12 cellular contexts compared by ENCODE assay signal in the genomic region with DNA sequence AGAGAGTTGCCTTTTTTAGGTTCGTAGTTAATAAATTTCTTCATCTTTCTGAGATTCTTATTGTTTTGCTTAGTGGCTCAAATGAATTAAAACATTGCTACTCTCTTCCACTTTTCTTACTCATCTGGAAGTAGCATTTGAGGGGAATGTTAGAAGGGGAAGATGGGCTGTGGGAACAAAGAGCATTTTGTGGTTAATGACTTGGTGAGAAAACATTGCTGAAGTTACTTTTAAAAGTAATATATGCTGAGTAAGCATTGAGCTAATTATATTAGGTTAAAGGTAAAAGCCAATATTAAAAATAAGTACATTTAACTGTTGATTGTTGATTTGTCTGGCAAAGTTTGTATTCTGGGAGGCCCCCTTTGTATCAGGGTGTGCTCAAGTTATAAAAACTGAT. TPM values are rescaled to one million over a fixed set of nuclear protein-coding genes. Genes with fewer than 3 reads are reported as not detected.
DNase-seq lines count a peak whose midpoint lies in the region; ATAC-seq, FAIRE-seq and TF ChIP-seq lines count a peak whose summit lies in the region.
"Had no signal": no experiment of that assay in that cellular context is flagged by ENCODE, and none has a peak within 500 bp of the region (broad histone marks: within the 10 kb centered on the region; RNA-seq: fewer than 3 reads in every experiment).

No MANE protein-coding gene starts in this region.

- in situ Hi-C loops in K562 (cut with MboI): no loop called here

- H3K4me1 ChIP-seq in Loucy (ENCODE audit: insufficient read depth, low read length, poor library complexity, severe bottlenecking) (peaks cover 69% of the 10 kb centered on the region), K562 (replicated peaks in 1 of 2; ENCODE audit: control insufficient read depth in 2 of 2, insufficient read depth in 2 of 2, low read length in 2 of 2) (peaks cover 8 to 29% of the 10 kb centered on the region in 2 experiments; a peak in 4 of 5 replicates), Caco-2 (peaks cover 24% of the 10 kb centered on the region), adrenal gland (replicated peaks in 1 of 2) (peaks cover 44 to 89% of the 10 kb centered on the region in 2 donors), foreskin keratinocyte (peaks cover 32% of the 10 kb centered on the region)

- no peak for TF ChIP-seq POLR2A in K562 (conservative IDR thresholded peaks at IDR 0.05)
- no peak for TF ChIP-seq POLR2A in adrenal gland (IDR thresholded peaks at IDR 0.05)

- peaks cover 66% of the 10 kb centered on the region for H3K36me3 Mint-ChIP-seq in Calu3 (ENCODE audit: insufficient read depth, unreplicated experiment)
- peaks cover 14% of the 10 kb centered on the region for H3K36me3 Mint-ChIP-seq in natural killer cell treated with Interleukin-12 subunit alpha and Interleukin-12 subunit beta and Interleukin-15 and Interleukin-18, amount 100 ng/mL, for 72 hours
- H3K36me3 Mint-ChIP-seq in Caco-2 (ENCODE audit: insufficient read depth, unreplicated experiment): peaks cover 64% of the 10 kb centered on the region

- no peaks in the 10 kb centered on the region for H3K9me2 ChIP-seq in Loucy (replicated peaks; ENCODE audit: low read depth, low read length)

- no peaks in the 10 kb centered on the region for H3K9me3 Mint-ChIP-seq in Calu3 (ENCODE audit: low read depth, unreplicated experiment)
- no peaks in the 10 kb centered on the region for H3K9me3 Mint-ChIP-seq in natural killer cell treated with Interleukin-12 subunit alpha and Interleukin-12 subunit beta and Interleukin-15 and Interleukin-18, amount 100 ng/mL, for 72 hours
- no peaks in the 10 kb centered on the region for H3K9me3 Mint-ChIP-seq in Caco-2 (ENCODE audit: unreplicated experiment)

- H3K27me3 ChIP-seq in Loucy (ENCODE audit: insufficient read depth, low read length, poor library complexity, severe bottlenecking): no peaks in the 10 kb centered on the region
- H3K27me3 ChIP-seq in K562 (ENCODE audit: control insufficient read depth in 2 of 2, insufficient read depth in 2 of 2, low read length in 2 of 2): no peaks in the 10 kb centered on the region
- H3K27me3 ChIP-seq in Caco-2 (replicated peaks; ENCODE audit: control insufficient read depth, insufficient read depth, low read length): no peaks in the 10 kb centered on the region
- H3K27me3 ChIP-seq in adrenal gland: no peaks in the 10 kb centered on the region
- H3K27me3 ChIP-seq in foreskin keratinocyte: no peaks in the 10 kb centered on the region
- H3K27me3 ChIP-seq: vagina had no signal

- peaks cover 12% of the 10 kb centered on the region for H3K9me1 ChIP-seq in K562 (ENCODE audit: control insufficient read depth, insufficient read depth, low read length)

- no peak overlapping the region for H3K27ac Mint-ChIP-seq in Calu3 (ENCODE audit: unreplicated experiment)
- H3K27ac Mint-ChIP-seq in natural killer cell treated with Interleukin-12 subunit alpha and Interleukin-12 subunit beta and Interleukin-15 and Interleukin-18, amount 100 ng/mL, for 72 hours: peak overlapping the region; percentile 51 to 52
- H3K27ac Mint-ChIP-seq in Caco-2 (ENCODE audit: unreplicated experiment): no peak overlapping the region

- CTCF ChIA-PET in Calu3 (lab: Charles Lee) (no interaction called here), K562 (lab: Yijun Ruan, JAX; ENCODE audit: low intra/inter-chr PET ratio) (no interaction called here), Caco-2 (lab: Charles Lee) (no interaction called here)

- H4K20me1 ChIP-seq in Loucy (ENCODE audit: insufficient read depth, low read length, poor library complexity, severe bottlenecking) (peaks cover 98% of the 10 kb centered on the region), K562 (replicated peaks; ENCODE audit: control insufficient read depth, insufficient read depth, low read length) (peaks cover 71% of the 10 kb centered on the region)

- H2AFZ ChIP-seq in Loucy (ENCODE audit: low read length): no peak overlapping the region
- H2AFZ ChIP-seq in K562 (ENCODE audit: low read depth, low read length): no peak overlapping the region

- H3K9me3 ChIP-seq in Loucy (ENCODE audit: insufficient read depth, low read depth, low read length): no peaks in the 10 kb centered on the region
- H3K9me3 ChIP-seq in K562 (replicated peaks; ENCODE audit: control insufficient read depth, insufficient read depth, low read depth, low read length): no peaks in the 10 kb centered on the region
- no peaks in the 10 kb centered on the region for H3K9me3 ChIP-seq in Caco-2
- H3K9me3 ChIP-seq in adrenal gland (replicated peaks in 1 of 3): no peaks in the 10 kb centered on the region
- H3K9me3 ChIP-seq: vagina had no signal

- H3K4me1 Mint-ChIP-seq in Calu3 (ENCODE audit: low read depth, unreplicated experiment) (peaks cover 36% of the 10 kb centered on the region), Caco-2 (ENCODE audit: low read depth, unreplicated experiment) (peaks cover 13% of the 10 kb centered on the region)
- peaks cover 45 to 70% of the 10 kb centered on the region in 2 donors for H3K4me1 Mint-ChIP-seq in natural killer cell treated with Interleukin-12 subunit alpha and Interleukin-12 subunit beta and Interleukin-15 and Interleukin-18, amount 100 ng/mL, for 72 hours (ENCODE audit: low read depth in 2 of 2)

- H3K27ac ChIP-seq in K562 (ENCODE audit: extremely low read depth, low read depth, low read length) (no peak overlapping the region), adrenal gland (peak overlapping the region in 2 of 5 donors; percentile 63 to 72), foreskin keratinocyte (no peak overlapping the region)
- H3K27ac ChIP-seq: vagina had no signal

- no peaks in the 10 kb centered on the region for H3F3A ChIP-seq in Loucy (ENCODE audit: low read depth)

- no peak for ATAC-seq in K562
- no peak for ATAC-seq in natural killer cell treated with Interleukin-12 subunit alpha and Interleukin-12 subunit beta and Interleukin-15 and Interleukin-18, amount 100 ng/mL, for 72 hours
- no peak for ATAC-seq in foreskin keratinocyte

- H3K27me3 Mint-ChIP-seq in Calu3 (ENCODE audit: unreplicated experiment) (no peaks in the 10 kb centered on the region), Caco-2 (ENCODE audit: insufficient read depth, unreplicated experiment) (no peaks in the 10 kb centered on the region)
- no peaks in the 10 kb centered on the region for H3K27me3 Mint-ChIP-seq in natural killer cell treated with Interleukin-12 subunit alpha and Interleukin-12 subunit beta and Interleukin-15 and Interleukin-18, amount 100 ng/mL, for 72 hours

- H3K4me2 ChIP-seq in Loucy (ENCODE audit: low read depth, low read length, poor library complexity, severe bottlenecking) (peak overlapping the region; percentile 94), K562 (ENCODE audit: insufficient read depth, low read length) (no peak overlapping the region)

- POLR2A ChIA-PET in K562 (lab: Yijun Ruan, JAX): interaction anchor here (0.8 to 1.2 kb wide), 2 partner anchors 12 to 790 kb away, joined by 3 to 8 read pairs; no protein-coding TSS in a partner anchor
- POLR2A ChIA-PET in Caco-2 (lab: Charles Lee): no interaction called here

- BruUV-seq in Calu3 (replicated peaks; lab: Mats Ljungman, UMichigan) (no TSS peak), K562 (replicated peaks; lab: Mats Ljungman, UMichigan) (no TSS peak), Caco-2 (replicated peaks; lab: Mats Ljungman, UMichigan) (no TSS peak)

- H3K79me2 ChIP-seq in Loucy (ENCODE audit: insufficient read depth, low read length) (peaks cover 100% of the 10 kb centered on the region), K562 (ENCODE audit: control insufficient read depth, insufficient read depth, low read length) (peaks cover 100% of the 10 kb centered on the region)

- TF ChIP-seq CTCF in Calu3 (IDR thresholded peaks at IDR 0.05; ENCODE audit: unreplicated experiment): no peak
- no peak for TF ChIP-seq CTCF in Loucy (conservative IDR thresholded peaks at IDR 0.05; ENCODE audit: low read length)
- TF ChIP-seq CTCF in K562 (IDR thresholded peaks at IDR 0.05 in 2 of 3, conservative IDR thresholded peaks at IDR 0.05 in 1 of 3; ENCODE audit: insufficient read depth in 2 of 3, low read depth in 1 of 3, low read length in 3 of 3): no peak
- no peak for TF ChIP-seq CTCF in Caco-2 (IDR thresholded peaks at IDR 0.05; ENCODE audit: insufficient read depth in 1 of 2, low read depth in 1 of 2, low read length in 1 of 2, severe bottlenecking in 1 of 2, unreplicated experiment in 1 of 2)
- TF ChIP-seq CTCF in adrenal gland (IDR thresholded peaks at IDR 0.05): no peak
- TF ChIP-seq CTCF in foreskin keratinocyte (conservative IDR thresholded peaks at IDR 0.05): no peak

- H3K4me3 ChIP-seq in Loucy (ENCODE audit: low read length, poor library complexity, severe bottlenecking) (peak overlapping the region; percentile 96), K562 (no peak overlapping the region), Caco-2 (ENCODE audit: low read depth, low read length) (no peak overlapping the region), adrenal gland (peak overlapping the region in 1 of 4 donors; percentile 19)
- H3K4me3 ChIP-seq: lung, vagina had no signal

- H3K4me3 Mint-ChIP-seq in Calu3 (ENCODE audit: low read depth, unreplicated experiment): peak overlapping the region; percentile 78
- peak overlapping the region; percentile 54 for H3K4me3 Mint-ChIP-seq in natural killer cell treated with Interleukin-12 subunit alpha and Interleukin-12 subunit beta and Interleukin-15 and Interleukin-18, amount 100 ng/mL, for 72 hours
- H3K4me3 Mint-ChIP-seq in Caco-2 (ENCODE audit: unreplicated experiment): no peak overlapping the region

- TF ChIP-seq EP300 in K562 (IDR thresholded peaks at IDR 0.05; ENCODE audit: low read length): no peak

- H3K36me3 ChIP-seq in Loucy (ENCODE audit: insufficient read depth, low read length) (peaks cover 36% of the 10 kb centered on the region), K562 (ENCODE audit: control insufficient read depth, insufficient read depth, low read length) (peaks cover 60% of the 10 kb centered on the region), Caco-2 (ENCODE audit: control insufficient read depth, insufficient read depth, low read length) (no peaks in the 10 kb centered on the region), adrenal gland (replicated peaks in 1 of 2) (peaks cover 0 to 29% of the 10 kb centered on the region in 2 donors)

- no peak for TF ChIP-seq RAD21 in K562 (CRISPR knock-in tag; conservative IDR thresholded peaks at IDR 0.05 in 1 of 2, IDR thresholded peaks at IDR 0.05 in 1 of 2)

- 28% methylated on average over 1 of the region's 1 CpG for whole genome bisulfite sequencing in K562 (ENCODE audit: insufficient coverage, low coverage, missing lambda C conversion rate)
- WGBS in adrenal gland, 4 donors: 7 to 22% (median 12%) methylated on average over 1 of the region's 1 CpG

- DNase-seq in Calu3 (no peak), K562 (ENCODE audit: extremely low read depth in 1 of 4, low spot score in 3 of 4) (no peak), NCI-H748 (lab: John Stamatoyannopoulos, UW; ENCODE audit: unreplicated experiment) (no peak), Caco-2 (no peak), adrenal gland (no peak), foreskin keratinocyte (no peak)
- no peak for DNase-seq in natural killer cell treated with Interleukin-12 subunit alpha and Interleukin-12 subunit beta and Interleukin-15 and Interleukin-18, amount 100 ng/mL, for 72 hours (ENCODE audit: low spot score)
- DNase-seq: activated CD4-positive, alpha-beta T cell treated with anti-CD3 and anti-CD28 coated beads for 4 hours; NCI-H510A had no signal

- H3K9ac ChIP-seq in Loucy (ENCODE audit: low read depth, low read length, poor library complexity, severe bottlenecking) (peak overlapping the region; percentile 100), K562 (ENCODE audit: insufficient read depth in 1 of 2, low read depth in 2 of 2, low read length in 2 of 2) (no peak overlapping the region)

- FAIRE-seq in K562 (lab: Jason Lieb, UNC): no peak

- intact Hi-C loops in Calu3 (cut with micrococcal nuclease; ENCODE audit: unreplicated experiment) (no loop called here), K562 (cut with micrococcal nuclease) (no loop called here), Caco-2 (cut with micrococcal nuclease; ENCODE audit: unreplicated experiment) (no loop called here), adrenal gland (cut with DNase I) (no loop called here)

RNA-seq across cellular contexts. Expression of a gene that starts 5.7 kb away (rescaled TPM):
- total RNA-seq in Calu3 (2022): 324 and 335 TPM in 2 replicates
- total RNA-seq in K562 (2011; cell fraction: chromatin; rRNA removed; ENCODE audit: low replicate concordance): 78.8 and 247 TPM in 2 replicates
- 43.7 and 63.3 TPM in 2 replicates for total RNA-seq in K562 (2011; cell fraction: nucleolus; rRNA removed)
- 127 and 191 TPM in 2 replicates for total RNA-seq in K562 (2011; cell fraction: nucleoplasm; rRNA removed)
- total RNA-seq in K562 (2014; rRNA removed): 202 and 281 TPM in 2 replicates
- total RNA-seq in K562 (2014; rRNA removed; fragmentation: Illumina TruSeq; extraction: Trizol): 127 and 157 TPM in 2 replicates
- total RNA-seq in K562 (2015; rRNA removed; fragmentation: Illumina TruSeq; extraction: Trizol): 193 and 197 TPM in 2 replicates
- 187 and 240 TPM in 2 replicates for total RNA-seq in K562 (2021)
- polyA plus RNA-seq in K562 (2011; rRNA removed): 268 and 400 TPM in 2 replicates
- polyA plus RNA-seq in K562 (2011; cell fraction: cytosol; rRNA removed): 61.7 and 122 TPM in 2 replicates
- polyA plus RNA-seq in K562 (2011; cell fraction: nucleus; rRNA removed): 49.9 and 79.3 TPM in 2 replicates
- 208 and 400 TPM in 2 replicates for polyA plus RNA-seq in K562 (2012)
- polyA plus RNA-seq in K562 (2014; fragmentation: Illumina TruSeq; extraction: Trizol): 497 and 578 TPM in 2 replicates
- polyA plus RNA-seq in K562 (2014; fragmentation: Nextera tagmentation; extraction: Ambion mirVana): 100 to 1,000 TPM; 244 to 365 TPM
- polyA plus RNA-seq in K562 (2014; rRNA removed): 454 and 615 TPM in 2 replicates
- 149 and 157 TPM in 2 replicates for polyA minus RNA-seq in K562 (2011; rRNA and poly(A)+ RNA removed)
- 46.6 and 48.9 TPM in 2 replicates for polyA minus RNA-seq in K562 (2011; cell fraction: cytosol; rRNA and poly(A)+ RNA removed)
- polyA minus RNA-seq in K562 (2011; cell fraction: nucleus; rRNA and poly(A)+ RNA removed): 35.3 and 77.4 TPM in 2 replicates
- total RNA-seq in natural killer cell treated with Interleukin-12 subunit alpha and Interleukin-12 subunit beta and Interleukin-15 and Interleukin-18, amount 100 ng/mL, for 72 hours: 100 to 1,000 TPM; 134 to 226 TPM
- total RNA-seq in Caco-2 (2022): 424 and 426 TPM in 2 replicates
- 100 to 1,000 TPM; 190 to 389 (median 342) TPM for total RNA-seq in adrenal gland
- 100 to 1,000 TPM in 2 of 3 donors, 10 to 100 TPM in 1; 99.8 to 935 (median 228) TPM for polyA plus RNA-seq in adrenal gland
- total RNA-seq in foreskin keratinocyte: 186 and 197 TPM in 2 replicates
- polyA plus RNA-seq in foreskin keratinocyte: 206 and 222 TPM in 2 replicates

Comparison
In these comparisons a context has a peak if more than half of its experiments do, and no peak if none do; other contexts are left out.
1. H3K27ac Mint-ChIP-seq: peak in natural killer cell treated with Interleukin-12 subunit alpha and Interleukin-12 subunit beta and Interleukin-15 and Interleukin-18, amount 100 ng/mL, for 72 hours (2 of 2); none in Calu3 (single experiment) and Caco-2 (single experiment).